19 cellular contexts compared by ENCODE assay signal in the genomic region with DNA sequence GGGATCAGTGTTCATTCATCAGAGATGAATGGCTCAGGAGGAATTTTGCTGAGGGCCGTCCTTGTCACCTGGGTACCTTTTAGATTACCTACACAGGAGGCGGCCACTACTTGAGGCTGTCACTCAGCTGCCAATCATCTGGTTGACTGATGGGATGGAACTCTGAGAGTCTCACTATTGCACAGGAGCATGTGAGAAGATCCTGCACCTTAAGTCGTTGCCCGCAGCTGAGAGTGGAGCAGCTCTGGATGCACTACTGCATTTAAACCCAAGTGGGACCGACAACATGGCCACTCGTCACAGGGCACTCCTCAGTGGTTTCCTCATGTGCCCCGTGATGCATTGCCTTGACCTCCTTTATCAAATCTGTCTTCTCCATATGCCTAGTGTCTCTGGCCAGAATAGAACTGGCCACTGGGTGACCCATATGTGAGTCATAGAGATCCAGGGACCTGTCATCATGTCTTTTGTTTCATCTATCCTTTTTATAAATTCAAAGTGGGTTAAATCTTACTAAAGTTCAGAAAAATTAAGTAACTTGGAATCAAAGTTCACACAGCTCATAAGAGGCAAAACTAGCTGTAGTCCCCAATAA.
A peak's percentile ranks its signal among the peaks of the same experiment; 100 is the strongest.
DNase-seq lines count a peak whose midpoint lies in the region; ATAC-seq and TF ChIP-seq lines count a peak whose summit lies in the region.
"Had no signal": no experiment of that assay in that cellular context is flagged by ENCODE, and none has a peak within 500 bp of the region (broad histone marks: within the 10 kb centered on the region; RNA-seq: fewer than 3 reads in every experiment).

No MANE protein-coding gene starts in this region.

- TF ChIP-seq POLR2A in adrenal gland (IDR thresholded peaks at IDR 0.05), result no peak
- TF ChIP-seq POLR2A in upper lobe of left lung (IDR thresholded peaks at IDR 0.05), result no peak

- CTCF ChIA-PET in HEK293T (lab: Yijun Ruan, JAX), result no interaction called here

- intact Hi-C loops in adrenal gland (cut with DNase I), result no loop called here

- H3K27ac ChIP-seq in adrenal gland (no peak overlapping the region), upper lobe of left lung (no peak overlapping the region), hepatocyte (no peak overlapping the region)
- H3K27ac ChIP-seq: 22Rv1, Peyer's patch had no signal

- no peaks in the 10 kb centered on the region for H3K36me3 ChIP-seq in adrenal gland (replicated peaks in 1 of 2)
- H3K36me3 ChIP-seq in upper lobe of left lung, result no peaks in the 10 kb centered on the region
- H3K36me3 ChIP-seq in hepatocyte (replicated peaks; ENCODE audit: insufficient read depth, low read depth), result no peaks in the 10 kb centered on the region
- H3K36me3 ChIP-seq: HAP-1, Peyer's patch had no signal

- no peak for ATAC-seq in HG03175 (IDR thresholded peaks at IDR 0.05; ENCODE audit: unreplicated experiment)
- ATAC-seq in upper lobe of left lung (ENCODE audit: low FRiP score in 2 of 2), result no peak

- no peak overlapping the region for H3K4me2 ChIP-seq in hepatocyte

- H3K27me3 ChIP-seq in adrenal gland, result no peaks in the 10 kb centered on the region
- no peaks in the 10 kb centered on the region for H3K27me3 ChIP-seq in upper lobe of left lung
- peaks cover under 1% of the 10 kb centered on the region for H3K27me3 ChIP-seq in hepatocyte
- H3K27me3 ChIP-seq: Peyer's patch had no signal

- H4K20me1 ChIP-seq in hepatocyte (ENCODE audit: insufficient read depth, poor library complexity, severe bottlenecking), result no peaks in the 10 kb centered on the region

- H3K4me3 ChIP-seq in adrenal gland (no peak overlapping the region), fibroblast of mammary gland (ENCODE audit: control insufficient read depth, low read depth, low read length) (no peak overlapping the region), upper lobe of left lung (no peak overlapping the region), hepatocyte (no peak overlapping the region)
- H3K4me3 ChIP-seq: HAP-1, Peyer's patch had no signal

- TF ChIP-seq CTCF in adrenal gland (IDR thresholded peaks at IDR 0.05), result no peak
- TF ChIP-seq CTCF in fibroblast of mammary gland (conservative IDR thresholded peaks at IDR 0.05; ENCODE audit: control insufficient read depth, insufficient read depth, low read depth, low read length), result no peak
- TF ChIP-seq CTCF in upper lobe of left lung (IDR thresholded peaks at IDR 0.05), result no peak
- no peak for TF ChIP-seq CTCF in hepatocyte (IDR thresholded peaks at IDR 0.05; ENCODE audit: poor library complexity)

- DNase-seq in A172 (ENCODE audit: low spot score) (peak; percentile 40), HEK293T (ENCODE audit: extremely low spot score) (no peak), adrenal gland (peak in 4 of 7 donors; percentile 43 to 48 (median 44)), fibroblast of mammary gland (ENCODE audit: low read depth) (peak; percentile 41), NCI-H146 (lab: John Stamatoyannopoulos, UW) (no peak), upper lobe of left lung (no peak), hepatocyte (ENCODE audit: low spot score) (no peak)
- DNase-seq: DMS53, EL, IMR-90, NCI-H1417, NCI-H187, NCI-H446, NCI-H526, Peyer's patch, Right ventricle myocardium superior had no signal

- H3K79me2 ChIP-seq in hepatocyte, result no peaks in the 10 kb centered on the region

- TF ChIP-seq EP300 in upper lobe of left lung (IDR thresholded peaks at IDR 0.05), result no peak

- H2AFZ ChIP-seq in hepatocyte, result no peak overlapping the region

- POLR2A ChIA-PET in HEK293T (lab: Yijun Ruan, JAX), result no interaction called here

- H3K4me1 ChIP-seq in adrenal gland (replicated peaks in 1 of 2), result no peaks in the 10 kb centered on the region
- peaks cover 0 to 6% (median 1%) of the 10 kb centered on the region in 4 donors for H3K4me1 ChIP-seq in upper lobe of left lung
- no peaks in the 10 kb centered on the region for H3K4me1 ChIP-seq in hepatocyte (ENCODE audit: insufficient read depth)
- H3K4me1 ChIP-seq: HAP-1 had no signal

- WGBS in adrenal gland, 4 donors, result 76 to 80% (median 79%) methylated on average over 3 to 7 of the region's 7 CpGs
- 89 to 90% methylated on average over 7 of the region's 7 CpGs for WGBS in upper lobe of left lung, 2 donors
- WGBS in hepatocyte (ENCODE audit: low lambda C conversion rate, missing lambda C conversion rate), result 93% methylated on average over 7 of the region's 7 CpGs

- no peaks in the 10 kb centered on the region for H3K9me2 ChIP-seq in hepatocyte (replicated peaks; ENCODE audit: insufficient read depth)

- no peaks in the 10 kb centered on the region for H3K9me3 ChIP-seq in adrenal gland (replicated peaks in 1 of 3)
- H3K9me3 ChIP-seq in upper lobe of left lung, result no peaks in the 10 kb centered on the region
- no peaks in the 10 kb centered on the region for H3K9me3 ChIP-seq in hepatocyte (ENCODE audit: low read depth)
- H3K9me3 ChIP-seq: HAP-1, Peyer's patch had no signal

TF ChIP-seq in HEK293T, 16 proteins besides CTCF, POLR2A, EP300 and RAD21:
- TF ChIP-seq PKNOX1 (IDR thresholded peaks at IDR 0.05) (peak; percentile 27; the same call in 1 of the 2 replicates), SP1 (IDR thresholded peaks at IDR 0.05) (no peak)

Comparison
In these comparisons a context has a peak if more than half of its experiments do, and no peak if none do; other contexts are left out.
1. DNase-seq: peak in A172 (single experiment), adrenal gland (4 of 7) and fibroblast of mammary gland (single experiment); none in HEK293T (single experiment), NCI-H146 (single experiment), upper lobe of left lung (0 of 2) and hepatocyte (single experiment).